ENCODE assay signal across 9 cellular contexts in the genomic region with DNA sequence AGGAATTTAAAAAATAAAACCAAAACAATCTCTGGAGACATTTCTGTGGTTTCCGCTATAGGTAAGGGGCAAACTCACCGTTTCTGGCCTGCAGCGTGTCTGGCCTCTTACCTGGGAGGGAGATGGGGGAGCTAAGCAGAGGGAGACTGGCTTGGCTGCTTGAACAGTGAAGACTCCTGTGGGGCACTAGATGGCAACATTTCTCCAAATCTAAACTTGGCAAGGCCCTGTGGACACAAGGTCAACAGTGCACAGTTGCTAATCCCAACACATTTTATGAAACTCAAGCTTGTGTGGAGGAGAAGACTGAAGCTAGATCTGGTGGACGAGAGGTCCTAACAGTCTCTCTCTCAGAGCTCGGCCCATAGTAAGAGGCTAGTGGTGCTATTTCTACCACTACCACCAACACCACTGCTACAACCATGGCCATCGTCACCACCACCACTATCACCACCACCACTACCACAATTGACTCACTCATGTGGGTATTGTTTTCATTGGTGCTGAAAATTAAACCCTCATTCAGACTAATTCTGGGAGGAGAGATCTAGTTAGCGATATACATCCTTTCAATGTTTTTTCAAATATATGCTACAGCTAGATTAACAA. TPM values are rescaled to one million over a fixed set of nuclear protein-coding genes. Genes with fewer than 3 reads are reported as not detected.
DNase-seq lines count a peak whose midpoint lies in the region; ATAC-seq and TF ChIP-seq lines count a peak whose summit lies in the region.
"Had no signal": no experiment of that assay in that cellular context is flagged by ENCODE, and none has a peak within 500 bp of the region (broad histone marks: within the 10 kb centered on the region; RNA-seq: fewer than 3 reads in every experiment).

No MANE protein-coding gene starts in this region.

- intact Hi-C loops in Right ventricle myocardium superior (cut with DNase I), result loop anchor here (2.0 kb wide), 1 partner anchor 74 kb away; no protein-coding TSS in a partner anchor

- no peaks in the 10 kb centered on the region for H3K27me3 Mint-ChIP-seq in endodermal cell (ENCODE audit: insufficient read depth)

- H3K27ac Mint-ChIP-seq in endodermal cell, result no peak overlapping the region

- no peaks in the 10 kb centered on the region for H3K36me3 ChIP-seq in right atrium auricular region
- H3K36me3 ChIP-seq in endodermal cell (ENCODE audit: control insufficient read depth, insufficient read depth, low read length), result no peaks in the 10 kb centered on the region

- ATAC-seq in Right ventricle myocardium superior (ENCODE audit: poor library complexity) (peak; percentile 93), GM21529 (IDR thresholded peaks at IDR 0.05; ENCODE audit: unreplicated experiment) (no peak)

- peaks cover 5% of the 10 kb centered on the region for H3K36me3 Mint-ChIP-seq in endodermal cell (ENCODE audit: low read depth)

- H3K4me1 ChIP-seq in right atrium auricular region, result no peaks in the 10 kb centered on the region
- H3K4me1 ChIP-seq in endodermal cell (ENCODE audit: control insufficient read depth, insufficient read depth, low read length), result no peaks in the 10 kb centered on the region

- H3K9ac ChIP-seq in endodermal cell (ENCODE audit: extremely low read depth, low read length, poor library complexity, severe bottlenecking), result no peak overlapping the region

- H3K27me3 ChIP-seq in right atrium auricular region (no peaks in the 10 kb centered on the region), endodermal cell (ENCODE audit: control insufficient read depth, insufficient read depth, low read length, poor library complexity, severe bottlenecking) (no peaks in the 10 kb centered on the region)

- 75 to 78% methylated on average over 3 to 5 of the region's 7 CpGs for WGBS in endodermal cell (ENCODE audit: insufficient coverage in 1 of 2, insufficient read length in 1 of 2), 2 experiments

- H3K9me3 ChIP-seq in right atrium auricular region, result no peaks in the 10 kb centered on the region
- no peaks in the 10 kb centered on the region for H3K9me3 ChIP-seq in endodermal cell (ENCODE audit: control insufficient read depth, low read length)

- H3K27ac ChIP-seq in right atrium auricular region, result no peak overlapping the region
- no peak overlapping the region for H3K27ac ChIP-seq in endodermal cell (ENCODE audit: low read depth, low read length)

- H3K4me3 ChIP-seq in right atrium auricular region, result no peak overlapping the region
- H3K4me3 ChIP-seq in endodermal cell (ENCODE audit: low read length), result no peak overlapping the region
- H3K4me3 ChIP-seq: skin epidermis had no signal

- peaks cover 10% of the 10 kb centered on the region for H3K4me1 Mint-ChIP-seq in endodermal cell

- TF ChIP-seq CTCF in right atrium auricular region (IDR thresholded peaks at IDR 0.05), result peak in 1 of 2 donors; percentile 52
- TF ChIP-seq CTCF in endodermal cell (conservative IDR thresholded peaks at IDR 0.05), result peak; percentile 75

- DNase-seq in Right ventricle myocardium superior (no peak), right atrium auricular region (ENCODE audit: low spot score) (no peak), NCI-H526 treated with DMSO at 0.1 percent for 48 hours (lab: John Stamatoyannopoulos, UW) (peak; percentile 41), endodermal cell (peak; percentile 79), myocyte (ENCODE audit: low read depth) (peak; percentile 86), NCI-H1048 (lab: John Stamatoyannopoulos, UW) (no peak), SKM-1 treated with dmso at 0.1 percent for 144 hours (lab: John Stamatoyannopoulos, UW; ENCODE audit: unreplicated experiment) (no peak)

- H3K9me3 Mint-ChIP-seq in endodermal cell, result no peaks in the 10 kb centered on the region

- no peak overlapping the region for H3K4me3 Mint-ChIP-seq in endodermal cell

RNA-seq across cellular contexts. Expression of gene CDHR3, which starts 28.4 kb away (rescaled TPM):
- total RNA-seq in Right ventricle myocardium superior (12.4 TPM), right atrium auricular region (under 1 TPM in 1 of 2 donors, not detected in 1; 0.79 TPM), endodermal cell (10 to 100 TPM in 1 of 2 donors, 1 to 10 TPM in 1; 7.5 to 16.1 TPM), myocyte (1.2 and 2.2 TPM in 2 replicates)
- polyA plus RNA-seq in endodermal cell (2013, experiment 1 of 2), result 2.0 TPM
- polyA plus RNA-seq in endodermal cell (2013, experiment 2 of 2), result 2.5 TPM
- polyA plus RNA-seq in myocyte (2012), result 1.0 TPM

RNA-seq across cellular contexts. Expression of gene ATXN7L1, which starts 58.3 kb away (rescaled TPM):
- 5.3 TPM for total RNA-seq in Right ventricle myocardium superior
- 1 to 10 TPM; 1.7 to 3.2 TPM for total RNA-seq in right atrium auricular region
- 10 to 100 TPM; 16.9 to 30.4 TPM for total RNA-seq in endodermal cell
- polyA plus RNA-seq in endodermal cell (2013, experiment 1 of 2), result 11.4 TPM
- polyA plus RNA-seq in endodermal cell (2013, experiment 2 of 2), result 8.7 TPM
- total RNA-seq in myocyte, result 4.3 and 5.1 TPM in 2 replicates
- 3.4 TPM for polyA plus RNA-seq in myocyte (2012)

Comparison
In these comparisons a context has a peak if more than half of its experiments do, and no peak if none do; other contexts are left out.
1. DNase-seq: peak in NCI-H526 treated with DMSO at 0.1 percent for 48 hours (single experiment), endodermal cell (single experiment) and myocyte (single experiment); none in Right ventricle myocardium superior (single experiment), right atrium auricular region (single experiment), NCI-H1048 (single experiment) and SKM-1 treated with dmso at 0.1 percent for 144 hours (single experiment).